1 cellular context compared by ENCODE assay signal in the genomic region with DNA sequence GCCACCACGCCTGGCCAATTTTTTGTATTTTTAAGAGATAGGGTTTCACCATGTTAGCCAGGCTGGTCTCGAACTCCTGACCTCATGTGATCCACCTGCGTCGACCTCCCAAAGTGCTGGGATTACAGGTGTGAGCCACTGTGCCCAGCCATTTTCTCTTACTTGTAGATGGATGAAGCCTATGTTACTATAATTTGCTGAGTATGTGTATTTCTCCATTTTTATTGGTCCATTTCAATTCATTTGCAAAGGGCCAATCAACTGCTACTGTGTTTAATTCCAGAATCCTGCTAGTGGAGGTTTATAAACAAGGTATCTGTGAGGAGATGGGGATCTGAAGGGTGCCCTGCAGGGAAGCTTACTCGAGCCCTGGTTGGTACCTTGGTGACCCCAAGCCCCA.
TF ChIP-seq lines count a peak whose summit lies in the region.

No MANE protein-coding gene starts in this region.

TF ChIP-seq in K562, 482 proteins besides CTCF, POLR2A, EP300 and RAD21 (continued from another document):
- TF ChIP-seq, protein P1, sequence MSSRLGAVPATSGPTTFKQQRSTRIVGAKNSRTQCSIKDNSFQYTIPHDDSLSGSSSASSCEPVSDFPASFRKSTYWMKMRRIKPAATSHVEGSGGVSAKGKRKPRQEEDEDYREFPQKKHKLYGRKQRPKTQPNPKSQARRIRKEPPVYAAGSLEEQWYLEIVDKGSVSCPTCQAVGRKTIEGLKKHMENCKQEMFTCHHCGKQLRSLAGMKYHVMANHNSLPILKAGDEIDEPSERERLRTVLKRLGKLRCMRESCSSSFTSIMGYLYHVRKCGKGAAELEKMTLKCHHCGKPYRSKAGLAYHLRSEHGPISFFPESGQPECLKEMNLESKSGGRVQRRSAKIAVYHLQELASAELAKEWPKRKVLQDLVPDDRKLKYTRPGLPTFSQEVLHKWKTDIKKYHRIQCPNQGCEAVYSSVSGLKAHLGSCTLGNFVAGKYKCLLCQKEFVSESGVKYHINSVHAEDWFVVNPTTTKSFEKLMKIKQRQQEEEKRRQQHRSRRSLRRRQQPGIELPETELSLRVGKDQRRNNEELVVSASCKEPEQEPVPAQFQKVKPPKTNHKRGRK (tag; IDR thresholded peaks at IDR 0.05) = no peak
- TF ChIP-seq ZFP1 (CRISPR knock-in tag; IDR thresholded peaks at IDR 0.05) (no peak), JUND (IDR thresholded peaks at IDR 0.05; ENCODE audit: borderline replicate concordance, low read depth, low read length) (no peak), JUND (tag; IDR thresholded peaks at IDR 0.05; ENCODE audit: borderline replicate concordance, low read depth, low read length) (no peak), TSC22D4 (tag; IDR thresholded peaks at IDR 0.05) (no peak), ADNP (tag; IDR thresholded peaks at IDR 0.05) (no peak), ZNF316 (IDR thresholded peaks at IDR 0.05) (peak; percentile 71), ZBTB7A (IDR thresholded peaks at IDR 0.05; ENCODE audit: borderline replicate concordance, control insufficient read depth, low read depth, low read length) (no peak), MAFG (tag; conservative IDR thresholded peaks at IDR 0.05) (peak; percentile 53), POLR3G (IDR thresholded peaks at IDR 0.05; ENCODE audit: extremely low read depth, insufficient read length, insufficient replicate concordance) (no peak), ZNF75A (CRISPR knock-in tag; IDR thresholded peaks at IDR 0.05) (no peak), SETDB1 (IDR thresholded peaks at IDR 0.05; ENCODE audit: low read length) (no peak), MIER1 (IDR thresholded peaks at IDR 0.05; ENCODE audit: low read depth) (no peak), NR4A1 (CRISPR knock-in tag; IDR thresholded peaks at IDR 0.05) (no peak), NR4A1 (tag; IDR thresholded peaks at IDR 0.05) (no peak), BCL6 (CRISPR knock-in tag; IDR thresholded peaks at IDR 0.05) (no peak), PML (IDR thresholded peaks at IDR 0.05; ENCODE audit: low read length) (no peak), ZNF76 (CRISPR knock-in tag; IDR thresholded peaks at IDR 0.05; ENCODE audit: borderline replicate concordance) (no peak), SRSF3 (IDR thresholded peaks at IDR 0.05; ENCODE audit: insufficient read depth, low read length) (no peak), FOSL1 (tag; conservative IDR thresholded peaks at IDR 0.05) (no peak)
- TF ChIP-seq, protein P2, sequence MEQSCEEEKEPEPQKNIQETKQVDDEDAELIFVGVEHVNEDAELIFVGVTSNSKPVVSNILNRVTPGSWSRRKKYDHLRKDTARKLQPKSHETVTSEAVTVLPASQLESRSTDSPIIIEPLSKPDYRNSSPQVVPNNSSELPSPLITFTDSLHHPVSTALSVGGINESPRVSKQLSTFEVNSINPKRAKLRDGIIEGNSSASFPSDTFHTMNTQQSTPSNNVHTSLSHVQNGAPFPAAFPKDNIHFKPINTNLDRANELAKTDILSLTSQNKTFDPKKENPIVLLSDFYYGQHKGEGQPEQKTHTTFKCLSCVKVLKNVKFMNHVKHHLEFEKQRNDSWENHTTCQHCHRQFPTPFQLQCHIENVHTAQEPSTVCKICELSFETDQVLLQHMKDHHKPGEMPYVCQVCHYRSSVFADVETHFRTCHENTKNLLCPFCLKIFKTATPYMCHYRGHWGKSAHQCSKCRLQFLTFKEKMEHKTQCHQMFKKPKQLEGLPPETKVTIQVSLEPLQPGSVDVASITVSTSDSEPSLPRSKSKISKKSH (CRISPR knock-in tag; IDR thresholded peaks at IDR 0.05) = no peak
- TF ChIP-seq, protein P3, sequence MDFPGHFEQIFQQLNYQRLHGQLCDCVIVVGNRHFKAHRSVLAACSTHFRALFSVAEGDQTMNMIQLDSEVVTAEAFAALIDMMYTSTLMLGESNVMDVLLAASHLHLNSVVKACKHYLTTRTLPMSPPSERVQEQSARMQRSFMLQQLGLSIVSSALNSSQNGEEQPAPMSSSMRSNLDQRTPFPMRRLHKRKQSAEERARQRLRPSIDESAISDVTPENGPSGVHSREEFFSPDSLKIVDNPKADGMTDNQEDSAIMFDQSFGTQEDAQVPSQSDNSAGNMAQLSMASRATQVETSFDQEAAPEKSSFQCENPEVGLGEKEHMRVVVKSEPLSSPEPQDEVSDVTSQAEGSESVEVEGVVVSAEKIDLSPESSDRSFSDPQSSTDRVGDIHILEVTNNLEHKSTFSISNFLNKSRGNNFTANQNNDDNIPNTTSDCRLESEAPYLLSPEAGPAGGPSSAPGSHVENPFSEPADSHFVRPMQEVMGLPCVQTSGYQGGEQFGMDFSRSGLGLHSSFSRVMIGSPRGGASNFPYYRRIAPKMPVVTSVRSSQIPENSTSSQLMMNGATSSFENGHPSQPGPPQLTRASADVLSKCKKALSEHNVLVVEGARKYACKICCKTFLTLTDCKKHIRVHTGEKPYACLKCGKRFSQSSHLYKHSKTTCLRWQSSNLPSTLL (IDR thresholded peaks at IDR 0.05) = no peak
- TF ChIP-seq, protein P4, sequence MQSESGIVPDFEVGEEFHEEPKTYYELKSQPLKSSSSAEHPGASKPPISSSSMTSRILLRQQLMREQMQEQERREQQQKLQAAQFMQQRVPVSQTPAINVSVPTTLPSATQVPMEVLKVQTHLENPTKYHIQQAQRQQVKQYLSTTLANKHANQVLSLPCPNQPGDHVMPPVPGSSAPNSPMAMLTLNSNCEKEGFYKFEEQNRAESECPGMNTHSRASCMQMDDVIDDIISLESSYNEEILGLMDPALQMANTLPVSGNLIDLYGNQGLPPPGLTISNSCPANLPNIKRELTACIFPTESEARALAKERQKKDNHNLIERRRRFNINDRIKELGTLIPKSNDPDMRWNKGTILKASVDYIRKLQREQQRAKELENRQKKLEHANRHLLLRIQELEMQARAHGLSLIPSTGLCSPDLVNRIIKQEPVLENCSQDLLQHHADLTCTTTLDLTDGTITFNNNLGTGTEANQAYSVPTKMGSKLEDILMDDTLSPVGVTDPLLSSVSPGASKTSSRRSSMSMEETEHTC (IDR thresholded peaks at IDR 0.05) = no peak
- TF ChIP-seq, protein P5, sequence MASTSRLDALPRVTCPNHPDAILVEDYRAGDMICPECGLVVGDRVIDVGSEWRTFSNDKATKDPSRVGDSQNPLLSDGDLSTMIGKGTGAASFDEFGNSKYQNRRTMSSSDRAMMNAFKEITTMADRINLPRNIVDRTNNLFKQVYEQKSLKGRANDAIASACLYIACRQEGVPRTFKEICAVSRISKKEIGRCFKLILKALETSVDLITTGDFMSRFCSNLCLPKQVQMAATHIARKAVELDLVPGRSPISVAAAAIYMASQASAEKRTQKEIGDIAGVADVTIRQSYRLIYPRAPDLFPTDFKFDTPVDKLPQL (IDR thresholded peaks at IDR 0.05; ENCODE audit: extremely low read depth, insufficient read length) = no peak
- TF ChIP-seq, protein P6, sequence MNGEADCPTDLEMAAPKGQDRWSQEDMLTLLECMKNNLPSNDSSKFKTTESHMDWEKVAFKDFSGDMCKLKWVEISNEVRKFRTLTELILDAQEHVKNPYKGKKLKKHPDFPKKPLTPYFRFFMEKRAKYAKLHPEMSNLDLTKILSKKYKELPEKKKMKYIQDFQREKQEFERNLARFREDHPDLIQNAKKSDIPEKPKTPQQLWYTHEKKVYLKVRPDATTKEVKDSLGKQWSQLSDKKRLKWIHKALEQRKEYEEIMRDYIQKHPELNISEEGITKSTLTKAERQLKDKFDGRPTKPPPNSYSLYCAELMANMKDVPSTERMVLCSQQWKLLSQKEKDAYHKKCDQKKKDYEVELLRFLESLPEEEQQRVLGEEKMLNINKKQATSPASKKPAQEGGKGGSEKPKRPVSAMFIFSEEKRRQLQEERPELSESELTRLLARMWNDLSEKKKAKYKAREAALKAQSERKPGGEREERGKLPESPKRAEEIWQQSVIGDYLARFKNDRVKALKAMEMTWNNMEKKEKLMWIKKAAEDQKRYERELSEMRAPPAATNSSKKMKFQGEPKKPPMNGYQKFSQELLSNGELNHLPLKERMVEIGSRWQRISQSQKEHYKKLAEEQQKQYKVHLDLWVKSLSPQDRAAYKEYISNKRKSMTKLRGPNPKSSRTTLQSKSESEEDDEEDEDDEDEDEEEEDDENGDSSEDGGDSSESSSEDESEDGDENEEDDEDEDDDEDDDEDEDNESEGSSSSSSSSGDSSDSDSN (IDR thresholded peaks at IDR 0.05; ENCODE audit: borderline replicate concordance in 1 of 2, low read depth in 2 of 2, low read length in 2 of 2) = no peak
